ENCODE assay signal across 10 cellular contexts in the genomic region with DNA sequence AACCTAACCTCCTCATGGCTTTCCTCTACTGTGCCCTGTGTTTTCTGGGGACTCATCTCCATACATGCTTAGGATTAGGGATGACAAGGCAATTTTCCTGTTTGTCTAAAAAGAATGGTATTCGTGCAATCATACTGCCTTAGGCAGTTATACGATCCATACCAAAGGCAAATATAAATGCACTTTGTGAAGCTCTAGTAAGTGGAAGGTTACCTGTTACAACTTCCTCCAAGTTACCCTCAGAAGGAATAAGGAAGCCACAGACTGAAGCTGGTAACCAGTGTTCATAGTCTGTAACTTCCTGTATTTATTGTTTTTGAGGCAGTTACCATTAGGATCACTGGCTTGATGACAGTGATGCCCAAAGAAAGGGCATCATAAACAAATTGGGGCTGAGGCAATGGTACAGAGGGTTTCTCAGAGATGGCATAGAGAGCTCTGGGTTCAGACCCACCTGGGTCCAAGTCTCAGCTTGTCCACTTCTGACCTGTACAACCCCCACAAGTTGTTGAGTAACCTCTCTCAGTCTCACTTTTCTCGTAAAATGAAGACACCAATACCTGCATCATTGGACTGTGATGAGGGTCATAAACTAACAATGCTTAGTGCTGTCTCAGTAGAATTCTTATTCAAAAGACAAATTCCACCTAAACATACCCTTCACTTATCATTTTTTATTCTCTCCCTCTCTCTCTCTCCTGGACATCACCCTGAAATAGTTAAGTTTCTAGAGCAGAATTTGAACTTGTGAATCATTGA.
DNase-seq lines count a peak whose midpoint lies in the region; ATAC-seq and TF ChIP-seq lines count a peak whose summit lies in the region.
"Had no signal": no experiment of that assay in that cellular context is flagged by ENCODE, and none has a peak within 500 bp of the region (broad histone marks: within the 10 kb centered on the region; RNA-seq: fewer than 3 reads in every experiment).

No MANE protein-coding gene starts in this region.

- intact Hi-C loops in activated CD4-positive, alpha-beta T cell treated with anti-CD3 and anti-CD28 coated beads, Interleukin-2, amount 10 ng/mL, durations not matched to agents 24 days and 14 days (cut with micrococcal nuclease) = loop anchor here (1.0 kb wide), 2 partner anchors 31 to 43 kb away; no protein-coding TSS in a partner anchor
- intact Hi-C loops in dendritic cell treated with granulocyte-macrophage colony-stimulating factor and Interleukin-4, amounts not matched to agents 40 ng/mL and 50 ng/mL, for 4 days (cut with micrococcal nuclease) = no loop called here

- peak overlapping the region; percentile 64 for H3K4me3 Mint-ChIP-seq in activated CD4-positive, alpha-beta T cell treated with anti-CD3 and anti-CD28 coated beads, Interleukin-2, amount 10 ng/mL, durations not matched to agents 24 days and 14 days
- H3K4me3 Mint-ChIP-seq in dendritic cell treated with granulocyte-macrophage colony-stimulating factor and Interleukin-4, amounts not matched to agents 40 ng/mL and 50 ng/mL, for 4 days = no peak overlapping the region
- peak overlapping the region; percentile 39 for H3K4me3 Mint-ChIP-seq in stimulated activated effector memory CD8-positive, alpha-beta T cell treated with anti-CD3 and anti-CD28 coated beads, Interleukin-12 subunit alpha, Interleukin-12 subunit beta, amount 100 ng/mL, for 72 hours

- H3K36me3 Mint-ChIP-seq in activated CD4-positive, alpha-beta T cell treated with anti-CD3 and anti-CD28 coated beads, Interleukin-2, amount 10 ng/mL, durations not matched to agents 24 days and 14 days (ENCODE audit: low read depth) = peaks cover 86% of the 10 kb centered on the region
- peaks cover 74% of the 10 kb centered on the region for H3K36me3 Mint-ChIP-seq in dendritic cell treated with granulocyte-macrophage colony-stimulating factor and Interleukin-4, amounts not matched to agents 40 ng/mL and 50 ng/mL, for 4 days (ENCODE audit: low read depth)
- peaks cover 37% of the 10 kb centered on the region for H3K36me3 Mint-ChIP-seq in stimulated activated effector memory CD8-positive, alpha-beta T cell treated with anti-CD3 and anti-CD28 coated beads, Interleukin-12 subunit alpha, Interleukin-12 subunit beta, amount 100 ng/mL, for 72 hours

- no peak overlapping the region for H3K4me3 ChIP-seq in Peyer's patch
- H3K4me3 ChIP-seq in GM23248 = no peak overlapping the region
- H3K4me3 ChIP-seq: testis had no signal

- in situ Hi-C loops in GM23248 (cut with MboI) = no loop called here

- no peaks in the 10 kb centered on the region for H4K20me1 ChIP-seq in GM23248 (ENCODE audit: insufficient read depth)

- peak overlapping the region in 3 of 4 donors; percentile 4 to 40 (median 37) for H3K27ac ChIP-seq in Peyer's patch
- H3K27ac ChIP-seq in GM23248 = no peak overlapping the region
- H3K27ac ChIP-seq: testis had no signal

- no peak for TF ChIP-seq CTCF in Peyer's patch (IDR thresholded peaks at IDR 0.05)

- no peaks in the 10 kb centered on the region for H3K79me2 ChIP-seq in GM23248 (ENCODE audit: insufficient read depth)

- H3K4me1 ChIP-seq in Peyer's patch = peaks cover 0 to 10% (median 0%) of the 10 kb centered on the region in 4 donors
- H3K4me1 ChIP-seq in GM23248 (ENCODE audit: insufficient read depth) = no peaks in the 10 kb centered on the region

- H3F3A ChIP-seq in GM23248 (ENCODE audit: insufficient read depth) = no peaks in the 10 kb centered on the region

- WGBS in GM23248 (ENCODE audit: low coverage in 1 of 2, low lambda C conversion rate in 2 of 2, missing lambda C conversion rate in 2 of 2), 2 experiments = 60 to 72% methylated on average over 3 of the region's 3 CpGs

- peak; percentile 71 for DNase-seq in activated CD4-positive, alpha-beta T cell treated with anti-CD3 and anti-CD28 coated beads, Interleukin-2, amount 10 ng/mL, durations not matched to agents 24 days and 14 days
- DNase-seq in activated CD4-positive, alpha-beta T cell treated with anti-CD3 and anti-CD28 coated beads for 1 hour = no peak
- no peak for DNase-seq in Peyer's patch
- DNase-seq in stimulated activated effector memory CD8-positive, alpha-beta T cell treated with anti-CD3 and anti-CD28 coated beads, Interleukin-12 subunit alpha, Interleukin-12 subunit beta, amount 100 ng/mL, for 72 hours (ENCODE audit: low spot score in 2 of 2) = no peak
- DNase-seq in GM23248 = no peak
- no peak for DNase-seq in NCI-H2029 treated with DMSO at 0.1 percent for 48 hours (lab: John Stamatoyannopoulos, UW)
- DNase-seq: SHP77, testis had no signal

- H3K4me2 ChIP-seq in GM23248 (ENCODE audit: unreplicated experiment) = no peak overlapping the region

- H3K9me2 ChIP-seq in GM23248 (ENCODE audit: insufficient read depth) = no peaks in the 10 kb centered on the region

- no peaks in the 10 kb centered on the region for H3K9me3 ChIP-seq in Peyer's patch
- no peaks in the 10 kb centered on the region for H3K9me3 ChIP-seq in GM23248 (ENCODE audit: low read depth)
- H3K9me3 ChIP-seq: testis had no signal

- no peak for TF ChIP-seq POLR2A in Peyer's patch (IDR thresholded peaks at IDR 0.05)

- peak overlapping the region; percentile 92 for H3K27ac Mint-ChIP-seq in activated CD4-positive, alpha-beta T cell treated with anti-CD3 and anti-CD28 coated beads, Interleukin-2, amount 10 ng/mL, durations not matched to agents 24 days and 14 days
- peak overlapping the region; percentile 70 for H3K27ac Mint-ChIP-seq in dendritic cell treated with granulocyte-macrophage colony-stimulating factor and Interleukin-4, amounts not matched to agents 40 ng/mL and 50 ng/mL, for 4 days
- H3K27ac Mint-ChIP-seq in stimulated activated effector memory CD8-positive, alpha-beta T cell treated with anti-CD3 and anti-CD28 coated beads, Interleukin-12 subunit alpha, Interleukin-12 subunit beta, amount 100 ng/mL, for 72 hours = peak overlapping the region; percentile 92

- peaks cover 44% of the 10 kb centered on the region for H3K4me1 Mint-ChIP-seq in activated CD4-positive, alpha-beta T cell treated with anti-CD3 and anti-CD28 coated beads, Interleukin-2, amount 10 ng/mL, durations not matched to agents 24 days and 14 days
- H3K4me1 Mint-ChIP-seq in dendritic cell treated with granulocyte-macrophage colony-stimulating factor and Interleukin-4, amounts not matched to agents 40 ng/mL and 50 ng/mL, for 4 days (ENCODE audit: low read depth) = peaks cover 59% of the 10 kb centered on the region
- H3K4me1 Mint-ChIP-seq in stimulated activated effector memory CD8-positive, alpha-beta T cell treated with anti-CD3 and anti-CD28 coated beads, Interleukin-12 subunit alpha, Interleukin-12 subunit beta, amount 100 ng/mL, for 72 hours = peaks cover 43% of the 10 kb centered on the region

- H3K27me3 ChIP-seq in Peyer's patch (no peaks in the 10 kb centered on the region), GM23248 (replicated peaks; ENCODE audit: insufficient read depth) (no peaks in the 10 kb centered on the region)
- H3K27me3 ChIP-seq: testis had no signal

- H3K9ac ChIP-seq in GM23248 = no peak overlapping the region

- no peaks in the 10 kb centered on the region for H3K27me3 Mint-ChIP-seq in activated CD4-positive, alpha-beta T cell treated with anti-CD3 and anti-CD28 coated beads, Interleukin-2, amount 10 ng/mL, durations not matched to agents 24 days and 14 days
- no peaks in the 10 kb centered on the region for H3K27me3 Mint-ChIP-seq in dendritic cell treated with granulocyte-macrophage colony-stimulating factor and Interleukin-4, amounts not matched to agents 40 ng/mL and 50 ng/mL, for 4 days

- H3K9me3 Mint-ChIP-seq in activated CD4-positive, alpha-beta T cell treated with anti-CD3 and anti-CD28 coated beads, Interleukin-2, amount 10 ng/mL, durations not matched to agents 24 days and 14 days = peaks cover 13% of the 10 kb centered on the region
- no peaks in the 10 kb centered on the region for H3K9me3 Mint-ChIP-seq in dendritic cell treated with granulocyte-macrophage colony-stimulating factor and Interleukin-4, amounts not matched to agents 40 ng/mL and 50 ng/mL, for 4 days
- H3K9me3 Mint-ChIP-seq in stimulated activated effector memory CD8-positive, alpha-beta T cell treated with anti-CD3 and anti-CD28 coated beads, Interleukin-12 subunit alpha, Interleukin-12 subunit beta, amount 100 ng/mL, for 72 hours = no peaks in the 10 kb centered on the region

- no peaks in the 10 kb centered on the region for H3K36me3 ChIP-seq in Peyer's patch
- no peaks in the 10 kb centered on the region for H3K36me3 ChIP-seq in GM23248 (ENCODE audit: low read depth)

- no peak for ATAC-seq in stimulated activated effector memory CD8-positive, alpha-beta T cell treated with anti-CD3 and anti-CD28 coated beads, Interleukin-12 subunit alpha, Interleukin-12 subunit beta, amount 100 ng/mL, for 72 hours
- no peak for ATAC-seq in GM19023 (IDR thresholded peaks at IDR 0.05; ENCODE audit: unreplicated experiment)

- H2AFZ ChIP-seq in GM23248 = no peak overlapping the region
